ENCODE assay signal across 8 cellular contexts in the genomic region with DNA sequence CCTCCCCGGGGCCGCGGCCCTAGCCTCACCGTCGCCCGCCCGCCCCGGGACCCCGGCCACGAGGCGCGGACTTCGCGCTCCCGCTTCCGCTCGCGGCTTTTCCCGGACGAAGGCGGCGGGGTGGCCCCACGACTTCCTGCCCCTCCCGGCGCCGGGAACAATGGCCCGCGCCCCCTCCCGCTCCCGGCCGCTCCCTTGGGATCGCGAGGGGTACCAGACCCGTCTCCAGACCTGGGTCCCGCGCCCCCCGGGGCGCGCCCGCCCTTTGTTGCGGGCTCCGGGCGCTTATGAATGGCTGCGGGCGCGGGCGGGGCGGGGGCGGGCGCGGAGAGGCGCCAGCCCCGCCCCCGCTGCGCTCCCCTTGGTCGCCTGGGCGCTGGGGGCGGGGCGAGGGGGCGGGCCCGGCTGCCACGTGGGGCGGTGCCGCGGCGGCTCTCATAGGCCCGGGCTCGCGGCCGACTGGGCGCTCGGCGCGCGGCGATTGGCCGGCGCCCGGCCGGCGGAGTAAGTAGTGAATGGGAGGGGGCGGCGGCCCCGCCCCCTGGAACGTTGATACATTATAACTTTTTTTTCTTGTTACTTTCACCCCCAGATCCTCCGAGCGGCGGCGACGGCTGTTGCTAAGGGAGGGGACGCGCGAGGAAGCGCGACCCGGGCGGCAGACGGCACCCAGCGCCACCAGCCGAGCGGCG. TPM values are rescaled to one million over a fixed set of nuclear protein-coding genes. Genes with fewer than 3 reads are reported as not detected.
DNase-seq lines count a peak whose midpoint lies in the region; ATAC-seq and TF ChIP-seq lines count a peak whose summit lies in the region.

No MANE protein-coding gene starts in this region.

- peaks cover 31 to 67% (median 55%) of the 10 kb centered on the region in 11 experiments for H4K20me1 ChIP-seq in BLaER1 treated with 17β-estradiol and CSF1 and Interleukin-3, amounts not matched to agents 10 nM and 100 nM

- H3K9me3 ChIP-seq in BLaER1 treated with 17β-estradiol and CSF1 and Interleukin-3, amounts not matched to agents 10 nM and 100 nM (replicated peaks in 1 of 11), result peaks cover 0 to 5% (median 0%) of the 10 kb centered on the region in 11 experiments; a peak in 6 of 22 replicates
- no peaks in the 10 kb centered on the region for H3K9me3 ChIP-seq in lung (ENCODE audit: control insufficient read depth in 2 of 2, insufficient read depth in 1 of 2, low read length in 1 of 2)

- ATAC-seq in GM19397 (IDR thresholded peaks at IDR 0.05; ENCODE audit: unreplicated experiment) (peak; percentile 41), HG03565 (IDR thresholded peaks at IDR 0.05; ENCODE audit: unreplicated experiment) (peak; percentile 43), lung (ENCODE audit: insufficient read depth, low FRiP score) (peak; percentile 12)

- H3K4me1 ChIP-seq in BLaER1 treated with 17β-estradiol and CSF1 and Interleukin-3, amounts not matched to agents 10 nM and 100 nM, result peaks cover 43 to 51% (median 47%) of the 10 kb centered on the region in 10 experiments
- peaks cover 7 to 30% of the 10 kb centered on the region in 2 donors for H3K4me1 ChIP-seq in lung (ENCODE audit: control insufficient read depth in 2 of 2, insufficient read depth in 2 of 2, low read length in 2 of 2)

- WGBS in lung, 2 donors, result 0 to 1% methylated on average over 62 to 102 of the region's 102 CpGs

- peaks cover 31 to 38% (median 35%) of the 10 kb centered on the region in 11 experiments for H3K36me3 ChIP-seq in BLaER1 treated with 17β-estradiol and CSF1 and Interleukin-3, amounts not matched to agents 10 nM and 100 nM
- H3K36me3 ChIP-seq in lung (ENCODE audit: control insufficient read depth in 2 of 2, insufficient read depth in 2 of 2, low read length in 2 of 2), result peaks cover 8 to 32% of the 10 kb centered on the region in 2 donors

- no peaks in the 10 kb centered on the region for H3K27me3 Mint-ChIP-seq in activated CD4-positive, alpha-beta memory T cell treated with anti-CD3 and anti-CD28 coated beads for 36 hours

- no peaks in the 10 kb centered on the region for H3K27me3 ChIP-seq in BLaER1 treated with 17β-estradiol and CSF1 and Interleukin-3, amounts not matched to agents 10 nM and 100 nM
- no peaks in the 10 kb centered on the region for H3K27me3 ChIP-seq in lung (ENCODE audit: control insufficient read depth, insufficient read depth)

- CTCF ChIA-PET in activated CD4-positive, alpha-beta memory T cell treated with anti-CD3 and anti-CD28 coated beads for 36 hours (lab: Charles Lee), result interaction anchor here (0.7 to 1.0 kb wide), 4 partner anchors 17 to 26 kb away, joined by 4 to 10 read pairs (median 5); a partner anchor contains a TSS

- peaks cover 12% of the 10 kb centered on the region for H3K4me1 Mint-ChIP-seq in activated CD4-positive, alpha-beta memory T cell treated with anti-CD3 and anti-CD28 coated beads for 36 hours (ENCODE audit: low read depth)

- H3K4me3 Mint-ChIP-seq in activated CD4-positive, alpha-beta memory T cell treated with anti-CD3 and anti-CD28 coated beads for 36 hours, result peak overlapping the region; percentile 71

- H3K27ac Mint-ChIP-seq in activated CD4-positive, alpha-beta memory T cell treated with anti-CD3 and anti-CD28 coated beads for 36 hours, result peak overlapping the region; percentile 82

- peak overlapping the region; percentile 33 to 100 (median 98) for H3K4me2 ChIP-seq in BLaER1 treated with 17β-estradiol and CSF1 and Interleukin-3, amounts not matched to agents 10 nM and 100 nM

- peak overlapping the region; percentile 92 to 100 (median 99) for H3K4me3 ChIP-seq in BLaER1 treated with 17β-estradiol and CSF1 and Interleukin-3, amounts not matched to agents 10 nM and 100 nM
- H3K4me3 ChIP-seq in lung, result peak overlapping the region; percentile 94

- POLR2A ChIA-PET in activated CD4-positive, alpha-beta memory T cell treated with anti-CD3 and anti-CD28 coated beads for 36 hours (lab: Charles Lee), result interaction anchor here (0.6 to 1.0 kb wide), 2 partner anchors 20 to 56 kb away, joined by 4 to 6 read pairs; a partner anchor contains a TSS

- H3K9me3 Mint-ChIP-seq in activated CD4-positive, alpha-beta memory T cell treated with anti-CD3 and anti-CD28 coated beads for 36 hours, result no peaks in the 10 kb centered on the region

- intact Hi-C loops in activated CD4-positive, alpha-beta memory T cell treated with anti-CD3 and anti-CD28 coated beads for 36 hours (cut with micrococcal nuclease), result loop anchor here (1.0 to 2.0 kb wide), 5 partner anchors 11 to 453 kb away; a partner anchor contains a TSS

- H3K36me3 Mint-ChIP-seq in activated CD4-positive, alpha-beta memory T cell treated with anti-CD3 and anti-CD28 coated beads for 36 hours, result peaks cover 23% of the 10 kb centered on the region

- TF ChIP-seq CTCF in lung (IDR thresholded peaks at IDR 0.05; ENCODE audit: control extremely low read depth, extremely low read depth), result no peak

- H3K9ac ChIP-seq in BLaER1 treated with 17β-estradiol and CSF1 and Interleukin-3, amounts not matched to agents 10 nM and 100 nM, result peak overlapping the region; percentile 92 to 99 (median 98)

- peak overlapping the region; percentile 93 to 97 (median 95) for H3K27ac ChIP-seq in BLaER1 treated with 17β-estradiol and CSF1 and Interleukin-3, amounts not matched to agents 10 nM and 100 nM
- H3K27ac ChIP-seq in lung (ENCODE audit: low read depth in 1 of 2, low read length in 1 of 2), result peak overlapping the region; percentile 98 to 99

- DNase-seq in NCI-H82 treated with DMSO at 0.1 percent for 48 hours (lab: John Stamatoyannopoulos, UW; ENCODE audit: unreplicated experiment) (peak; percentile 72), ecto neural progenitor cell (ENCODE audit: low spot score) (peak; percentile 96), lung (ENCODE audit: low spot score) (peak; percentile 91)
- DNase-seq in activated CD4-positive, alpha-beta memory T cell treated with anti-CD3 and anti-CD28 coated beads for 36 hours, result peak; percentile 97
- peak; percentile 89 to 94 (median 89) for DNase-seq in stimulated activated CD4-positive, alpha-beta T cell treated with anti-CD3 and anti-CD28 coated beads, TNF-alpha, amount 100 ng/mL, for 24 hours (ENCODE audit: low read depth in 3 of 3)

RNA-seq across cellular contexts. Expression of a gene that starts 1.1 kb away (rescaled TPM):
- total RNA-seq in activated CD4-positive, alpha-beta memory T cell treated with anti-CD3 and anti-CD28 coated beads for 36 hours, result 10 to 100 TPM; 54.1 to 54.6 TPM
- total RNA-seq in lung, result 100 to 1,000 TPM in 1 of 2 donors, 10 to 100 TPM in 1; 39.7 to 185 TPM
- 10 to 100 TPM; 49.3 to 68.0 TPM for polyA plus RNA-seq in lung

RNA-seq across cellular contexts. Expression of a gene that starts 7.9 kb away (rescaled TPM):
- 100 to 1,000 TPM; 178 to 192 TPM for total RNA-seq in activated CD4-positive, alpha-beta memory T cell treated with anti-CD3 and anti-CD28 coated beads for 36 hours
- 100 to 1,000 TPM in 1 of 2 donors, 10 to 100 TPM in 1; 27.1 to 217 TPM for total RNA-seq in lung
- 100 to 1,000 TPM; 157 to 266 TPM for polyA plus RNA-seq in lung

RNA-seq across cellular contexts. Expression of a gene that starts 11.6 kb away (rescaled TPM):
- 1 to 10 TPM; 1.3 to 2.1 TPM for total RNA-seq in activated CD4-positive, alpha-beta memory T cell treated with anti-CD3 and anti-CD28 coated beads for 36 hours
- total RNA-seq in lung, result under 1 TPM; 0.23 to 0.83 TPM
- polyA plus RNA-seq in lung, result under 1 TPM; 0.41 to 0.77 TPM

RNA-seq across cellular contexts. Expression of a gene that starts 19.7 kb away (rescaled TPM):
- 100 to 1,000 TPM; 171 to 173 TPM for total RNA-seq in activated CD4-positive, alpha-beta memory T cell treated with anti-CD3 and anti-CD28 coated beads for 36 hours
- total RNA-seq in lung, result 100 to 1,000 TPM; 435 to 443 TPM
- polyA plus RNA-seq in lung, result 100 to 1,000 TPM; 313 to 488 TPM

RNA-seq across cellular contexts. Expression of a gene that starts 25.9 kb away (rescaled TPM):
- total RNA-seq in activated CD4-positive, alpha-beta memory T cell treated with anti-CD3 and anti-CD28 coated beads for 36 hours, result 10 to 100 TPM; 74.8 to 76.1 TPM
- 10 to 100 TPM; 17.5 to 66.5 TPM for total RNA-seq in lung
- polyA plus RNA-seq in lung, result 10 to 100 TPM; 72.3 to 89.3 TPM

Comparison
In these comparisons a context has a peak if more than half of its experiments do, and no peak if none do; other contexts are left out.
1. Peak in every context shown above with its lines: DNase-seq, ATAC-seq, H3K4me3 ChIP-seq and H3K27ac ChIP-seq.